ENCODE assay signal across 8 cellular contexts in genomic region chr6:144343736-144344428, GRCh38.
DNase-seq lines count a peak whose midpoint lies in the region; ATAC-seq and TF ChIP-seq lines count a peak whose summit lies in the region.

No MANE protein-coding gene starts in this region.

- ATAC-seq in GM18505 (IDR thresholded peaks at IDR 0.05; ENCODE audit: unreplicated experiment) (peak; percentile 34), HG02571 (IDR thresholded peaks at IDR 0.05; ENCODE audit: unreplicated experiment) (peak; percentile 36)

- H3K27me3 ChIP-seq in neutrophil: no peaks in the 10 kb centered on the region

- no peaks in the 10 kb centered on the region for H3K9me3 ChIP-seq in neutrophil

- no peaks in the 10 kb centered on the region for H3K36me3 ChIP-seq in neutrophil

- no peak overlapping the region for H3K4me3 ChIP-seq in neutrophil (ENCODE audit: low read depth in 1 of 2, low read length in 1 of 2)

- peak; percentile 30 for TF ChIP-seq POLR2A in GM18505 (IDR thresholded peaks at IDR 0.05; ENCODE audit: borderline replicate concordance, extremely low read depth, insufficient read depth, insufficient read length)

- H3K4me1 ChIP-seq in neutrophil (ENCODE audit: control insufficient read depth in 1 of 2, insufficient read depth in 1 of 2, low read depth in 1 of 2, low read length in 1 of 2): peaks cover 40 to 62% of the 10 kb centered on the region in 2 experiments

- H3K27ac ChIP-seq in caudate nucleus (ENCODE audit: low read depth, low read length) (peak overlapping the region; percentile 6), neutrophil (peak overlapping the region; percentile 74)

- TF ChIP-seq CTCF in neutrophil (IDR thresholded peaks at IDR 0.05): no peak

- peak; percentile 75 for DNase-seq in MV-4-11 (lab: John Stamatoyannopoulos, UW)
- DNase-seq in caudate nucleus (lab: John Stamatoyannopoulos, UW): no peak
- no peak for DNase-seq in NCI-H2107 treated with DMSO at 0.1 percent for 48 hours (lab: John Stamatoyannopoulos, UW; ENCODE audit: unreplicated experiment)
- DNase-seq in foreskin melanocyte: no peak
- no peak for DNase-seq in HuH-7.5 (ENCODE audit: low spot score)
